ENCODE assay signal across 8 cellular contexts in the genomic region with DNA sequence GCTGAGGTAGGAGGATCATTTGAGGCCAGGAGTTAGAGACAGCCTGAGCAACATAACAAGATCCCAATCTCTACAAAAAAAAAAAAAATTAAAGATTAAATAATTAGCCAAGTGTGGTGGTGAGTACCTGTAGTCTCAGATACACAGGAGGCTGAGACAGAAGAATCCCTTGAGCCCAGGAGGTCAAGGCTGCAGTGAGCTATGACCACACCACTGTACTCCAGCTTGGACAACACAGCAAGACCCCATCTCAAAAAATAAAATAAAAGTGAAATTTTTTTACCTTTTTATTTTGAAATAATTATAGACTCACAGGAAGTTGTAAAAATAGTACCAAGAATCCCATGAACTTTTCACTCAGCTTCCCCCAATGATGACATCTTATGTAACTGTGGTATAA.
"Had no signal": no experiment of that assay in that cellular context is flagged by ENCODE, and none has a peak within 500 bp of the region (broad histone marks: within the 10 kb centered on the region; RNA-seq: fewer than 3 reads in every experiment).

No MANE protein-coding gene starts in this region.

- H3K9me3 Mint-ChIP-seq: IgD-negative memory B cell had no signal

- H3K27ac ChIP-seq: HL-60, KMS-11 had no signal

- H3K4me2 ChIP-seq: KMS-11 had no signal

- DNase-seq: IMR-90, KBM-7, KG1 had no signal

- H3K9ac ChIP-seq: KMS-11 had no signal

- H3K27ac Mint-ChIP-seq: IgD-negative memory B cell had no signal

- ATAC-seq: HepG2 had no signal

- H3K27me3 Mint-ChIP-seq: IgD-negative memory B cell had no signal

- FAIRE-seq: HepG2, HTR-8/SVneo had no signal
